Comparison of ENCODE assay signal across 1 cellular context in genomic region chr11:114315749-114316368, GRCh38.
TF ChIP-seq lines count a peak whose summit lies in the region.

No MANE protein-coding gene starts in this region.

TF ChIP-seq in HepG2, 621 proteins besides CTCF, POLR2A, EP300 and RAD21 (continued from another document and continues in another):
- TF ChIP-seq REST (IDR thresholded peaks at IDR 0.05; ENCODE audit: borderline replicate concordance in 1 of 2, low read depth in 1 of 2, low read length in 2 of 2): peak in 1 of 2 experiments; percentile 69; a peak in 1 of 4 replicates
- no peak for TF ChIP-seq MTA1 (CRISPR knock-in tag; IDR thresholded peaks at IDR 0.05; ENCODE audit: borderline replicate concordance)
- TF ChIP-seq ZNF775 (CRISPR knock-in tag; IDR thresholded peaks at IDR 0.05; ENCODE audit: borderline replicate concordance): 0 out of 2 replicates have a peak, but pooled peaks have one; percentile 36
- TF ChIP-seq RERE (CRISPR knock-in tag; IDR thresholded peaks at IDR 0.05; ENCODE audit: low read depth): peak; percentile 99
- no peak for TF ChIP-seq ZNF432 (CRISPR knock-in tag; IDR thresholded peaks at IDR 0.05; ENCODE audit: borderline replicate concordance)
- TF ChIP-seq PBX2 (CRISPR knock-in tag; IDR thresholded peaks at IDR 0.05): 0 out of 2 replicates have a peak, but pooled peaks have one; percentile 13
- no peak for TF ChIP-seq ELF4 (CRISPR knock-in tag; IDR thresholded peaks at IDR 0.05; ENCODE audit: borderline replicate concordance)
- TF ChIP-seq ATF2 (CRISPR knock-in tag; IDR thresholded peaks at IDR 0.05): no peak
- peak; percentile 38; the same call in 1 of the 2 replicates for TF ChIP-seq ZNF770 (CRISPR knock-in tag; IDR thresholded peaks at IDR 0.05)
- TF ChIP-seq ZNF784 (CRISPR knock-in tag; IDR thresholded peaks at IDR 0.05; ENCODE audit: borderline replicate concordance): 0 out of 2 replicates have a peak, but pooled peaks have one; percentile 45
- TF ChIP-seq NFE2L2 (IDR thresholded peaks at IDR 0.05; ENCODE audit: low read length): peak; percentile 40
- TF ChIP-seq XRCC5 (optimal IDR thresholded peaks at IDR 0.05; ENCODE audit: low read length): peak; percentile 32
- no peak for TF ChIP-seq ZSCAN31 (CRISPR knock-in tag; IDR thresholded peaks at IDR 0.05; ENCODE audit: low read depth)
- peak; percentile 88 for TF ChIP-seq PPARG (CRISPR knock-in tag; conservative IDR thresholded peaks at IDR 0.05)
- peak; percentile 95 for TF ChIP-seq THRA (CRISPR knock-in tag; IDR thresholded peaks at IDR 0.05; ENCODE audit: borderline replicate concordance)
- TF ChIP-seq ZBTB33 (CRISPR knock-in tag; IDR thresholded peaks at IDR 0.05): peak; percentile 79
- TF ChIP-seq RFXAP (CRISPR knock-in tag; IDR thresholded peaks at IDR 0.05; ENCODE audit: borderline replicate concordance): no peak
- peak; percentile 75 for TF ChIP-seq SP5 (CRISPR knock-in tag; IDR thresholded peaks at IDR 0.05; ENCODE audit: borderline replicate concordance, low read depth)
- no peak for TF ChIP-seq NFIB (CRISPR knock-in tag; IDR thresholded peaks at IDR 0.05; ENCODE audit: borderline replicate concordance)
- 0 out of 2 replicates have a peak, but pooled peaks have one; percentile 28 for TF ChIP-seq ZNF691 (CRISPR knock-in tag; IDR thresholded peaks at IDR 0.05; ENCODE audit: borderline replicate concordance, low read depth)
- 0 out of 2 replicates have a peak, but pooled peaks have one; percentile 28 for TF ChIP-seq MAX (IDR thresholded peaks at IDR 0.05)
- TF ChIP-seq GABPA (IDR thresholded peaks at IDR 0.05; ENCODE audit: low read depth, low read length): no peak
- peak; percentile 57 for TF ChIP-seq GABPA (CRISPR knock-in tag; IDR thresholded peaks at IDR 0.05; ENCODE audit: low read depth)
- peak; percentile 89 for TF ChIP-seq CBFB (CRISPR knock-in tag; IDR thresholded peaks at IDR 0.05)
- peak in 1 of 2 experiments; percentile 41; a peak in 1 of 4 replicates for TF ChIP-seq KLF16 (CRISPR knock-in tag; IDR thresholded peaks at IDR 0.05)
- TF ChIP-seq ZNF619 (CRISPR knock-in tag; IDR thresholded peaks at IDR 0.05): no peak
- TF ChIP-seq KDM5B (CRISPR knock-in tag; IDR thresholded peaks at IDR 0.05; ENCODE audit: borderline replicate concordance): no peak
- TF ChIP-seq TBX3 (IDR thresholded peaks at IDR 0.05; ENCODE audit: borderline replicate concordance): peak; percentile 91
- TF ChIP-seq ZNF703 (CRISPR knock-in tag; IDR thresholded peaks at IDR 0.05; ENCODE audit: borderline replicate concordance): peak; percentile 92; the same call in 1 of the 2 replicates
- TF ChIP-seq ZSCAN29 (CRISPR knock-in tag; conservative IDR thresholded peaks at IDR 0.05): no peak
- TF ChIP-seq BHLHE40 (IDR thresholded peaks at IDR 0.05; ENCODE audit: low read length): no peak
- no peak for TF ChIP-seq ARID2 (CRISPR knock-in tag; IDR thresholded peaks at IDR 0.05; ENCODE audit: borderline replicate concordance)
- peak; percentile 96 for TF ChIP-seq HMG20B (CRISPR knock-in tag; conservative IDR thresholded peaks at IDR 0.05)
- TF ChIP-seq NR2C2 (CRISPR knock-in tag; IDR thresholded peaks at IDR 0.05; ENCODE audit: borderline replicate concordance): 0 out of 2 replicates have a peak, but pooled peaks have one; percentile 22
- TF ChIP-seq ZKSCAN8 (CRISPR knock-in tag; IDR thresholded peaks at IDR 0.05; ENCODE audit: borderline replicate concordance): no peak
- no peak for TF ChIP-seq ZFYVE20 (CRISPR knock-in tag; IDR thresholded peaks at IDR 0.05; ENCODE audit: borderline replicate concordance, low read depth)
- no peak for TF ChIP-seq ZIK1 (CRISPR knock-in tag; IDR thresholded peaks at IDR 0.05; ENCODE audit: borderline replicate concordance, low read depth)
- TF ChIP-seq ZNF431 (CRISPR knock-in tag; IDR thresholded peaks at IDR 0.05; ENCODE audit: borderline replicate concordance, low read depth): 0 out of 2 replicates have a peak, but pooled peaks have one; percentile 39
- TF ChIP-seq RXRA (CRISPR knock-in tag; IDR thresholded peaks at IDR 0.05): peak; percentile 90; the same call in 1 of the 2 replicates
- no peak for TF ChIP-seq ZNF576 (CRISPR knock-in tag; IDR thresholded peaks at IDR 0.05)
